Comparison of ENCODE assay signal across 9 cellular contexts in the genomic region with DNA sequence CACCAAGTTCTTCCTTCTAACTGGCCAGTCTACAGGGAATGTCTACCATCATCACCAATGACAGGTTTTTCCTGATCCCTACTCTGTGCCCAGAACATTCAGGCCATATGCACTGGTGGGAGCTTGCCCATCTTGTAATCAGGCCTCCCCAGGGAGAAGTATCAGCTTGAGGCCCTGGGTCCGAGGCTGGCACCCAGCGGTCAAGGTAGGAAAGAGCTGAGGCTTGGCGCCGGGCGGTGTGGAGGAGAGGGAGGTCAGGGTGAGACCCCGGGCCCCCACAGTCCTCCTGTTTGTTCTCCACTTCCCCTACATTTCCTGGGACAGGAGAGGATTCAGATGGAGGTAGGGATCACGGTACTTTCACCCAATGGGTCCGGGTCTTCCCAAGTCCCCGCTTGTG. TPM values are rescaled to one million over a fixed set of nuclear protein-coding genes. Genes with fewer than 3 reads are reported as not detected.
DNase-seq lines count a peak whose midpoint lies in the region; ATAC-seq and TF ChIP-seq lines count a peak whose summit lies in the region.
"Had no signal": no experiment of that assay in that cellular context is flagged by ENCODE, and none has a peak within 500 bp of the region (broad histone marks: within the 10 kb centered on the region; RNA-seq: fewer than 3 reads in every experiment).

No MANE protein-coding gene starts in this region.

- H3K4me1 ChIP-seq in iPS-18a (ENCODE audit: control insufficient read depth, low read depth, low read length) (peaks cover 19% of the 10 kb centered on the region), skeletal muscle tissue (ENCODE audit: control insufficient read depth in 3 of 3, insufficient read depth in 3 of 3, low read length in 3 of 3) (peaks cover 4 to 18% (median 12%) of the 10 kb centered on the region in 3 donors)

- H3K9ac ChIP-seq in iPS-18a (ENCODE audit: low read length) = no peak overlapping the region
- H3K9ac ChIP-seq in skeletal muscle tissue (ENCODE audit: low read depth in 1 of 3, low read length in 3 of 3) = peak overlapping the region in 2 of 3 donors; percentile 3 to 70

- ATAC-seq in HG02588 (IDR thresholded peaks at IDR 0.05; ENCODE audit: unreplicated experiment) (no peak), HG03354 (IDR thresholded peaks at IDR 0.05; ENCODE audit: poor library complexity, severe bottlenecking, unreplicated experiment) (no peak), GM21528 (IDR thresholded peaks at IDR 0.05; ENCODE audit: low FRiP score, unreplicated experiment) (no peak)

- no peaks in the 10 kb centered on the region for H3K27me3 ChIP-seq in iPS-18a (ENCODE audit: control insufficient read depth, insufficient read depth, low read length)
- no peaks in the 10 kb centered on the region for H3K27me3 ChIP-seq in skeletal muscle tissue (ENCODE audit: control insufficient read depth in 3 of 3, insufficient read depth in 3 of 3, low read length in 3 of 3)
- H3K27me3 ChIP-seq: SJCRH30 had no signal

- H3K36me3 ChIP-seq in iPS-18a (ENCODE audit: control insufficient read depth, low read depth, low read length) = peaks cover 8% of the 10 kb centered on the region
- H3K36me3 ChIP-seq in skeletal muscle tissue (ENCODE audit: control insufficient read depth in 3 of 3, insufficient read depth in 3 of 3, low read length in 3 of 3) = peaks cover 0 to 2% (median 0%) of the 10 kb centered on the region in 3 donors
- H3K36me3 ChIP-seq: SJCRH30 had no signal

- H3K27ac ChIP-seq in VCaP (peak overlapping the region; percentile 84; the same call in 1 of the 2 replicates), iPS-18a (ENCODE audit: low read length) (no peak overlapping the region), skeletal muscle tissue (ENCODE audit: low read depth, low read length) (no peak overlapping the region)
- H3K27ac ChIP-seq: SJCRH30 had no signal

- peak overlapping the region; percentile 25 for H3K4me3 ChIP-seq in iPS-18a (ENCODE audit: low read length)
- H3K4me3 ChIP-seq in skeletal muscle tissue (ENCODE audit: low read length in 3 of 3) = peak overlapping the region in 2 of 3 donors; percentile 24 to 69
- H3K4me3 ChIP-seq: SJCRH30 had no signal

- in situ Hi-C loops in GM13976 (cut with MboI; ENCODE audit: low sequenced_read_pairs, unreplicated experiment) = no loop called here

- no peaks in the 10 kb centered on the region for H3K9me3 ChIP-seq in iPS-18a (ENCODE audit: control insufficient read depth, low read depth, low read length)
- H3K9me3 ChIP-seq in skeletal muscle tissue (ENCODE audit: control insufficient read depth in 3 of 3, low read length in 3 of 3) = no peaks in the 10 kb centered on the region
- H3K9me3 ChIP-seq: SJCRH30 had no signal

- TF ChIP-seq CTCF in GM13976 (IDR thresholded peaks at IDR 0.05; ENCODE audit: borderline replicate concordance, control extremely low read depth, extremely low read depth, insufficient read depth, missing control alignments) (no peak), VCaP (conservative IDR thresholded peaks at IDR 0.05) (no peak)

- DNase-seq in GM13976 (ENCODE audit: low spot score) (peak; percentile 29), SHP77 (lab: John Stamatoyannopoulos, UW) (no peak)
- DNase-seq: SJCRH30 had no signal

RNA-seq across cellular contexts. Expression of a gene that starts 15.5 kb away (rescaled TPM):
- 6.8 TPM for total RNA-seq in skeletal muscle tissue
